In the genomic region with DNA sequence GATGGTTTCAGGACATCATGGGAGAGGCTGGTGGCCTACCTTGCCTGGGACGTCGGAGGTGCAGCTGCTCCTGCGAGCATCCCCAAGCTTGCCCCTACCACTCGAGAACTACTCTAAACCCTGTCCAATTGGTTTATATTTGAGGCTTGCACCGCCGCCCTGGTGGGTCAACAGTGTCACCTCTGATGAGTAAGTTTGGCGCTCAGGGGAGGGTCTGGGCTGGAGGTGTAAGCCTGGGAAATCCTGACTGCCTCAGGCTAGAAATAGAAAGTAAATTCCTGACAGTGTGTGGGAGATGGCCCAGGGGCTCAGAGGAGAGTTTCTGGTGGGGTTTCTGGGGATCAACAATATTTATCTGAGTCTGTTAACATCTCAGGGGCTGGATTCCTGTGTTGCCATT, we compare ENCODE assay signal across 23 cellular contexts. TPM values are rescaled to one million over a fixed set of nuclear protein-coding genes. Genes with fewer than 3 reads are reported as not detected.
A peak's percentile ranks its signal among the peaks of the same experiment; 100 is the strongest.
DNase-seq lines count a peak whose midpoint lies in the region; ATAC-seq, FAIRE-seq and TF ChIP-seq lines count a peak whose summit lies in the region.
"Had no signal": no experiment of that assay in that cellular context is flagged by ENCODE, and none has a peak within 500 bp of the region (broad histone marks: within the 10 kb centered on the region; RNA-seq: fewer than 3 reads in every experiment).

No MANE protein-coding gene starts in this region.

- DNase-seq in endothelial cell (ENCODE audit: low spot score) (no peak), uterus (no peak), urothelium cell line (ENCODE audit: low spot score) (no peak)
- DNase-seq in stimulated activated naive CD8-positive, alpha-beta T cell treated with anti-CD3 and anti-CD28 coated beads, Interleukin-15, Interleukin-2, amounts not matched to agents 100 U/mL and 50 U/mL, for 24 hours, result no peak
- no peak for DNase-seq in effector CD4-positive, alpha-beta T cell
- DNase-seq: activated naive CD8-positive, alpha-beta T cell treated with anti-CD3 and anti-CD28 coated beads, Interleukin-2, amount 10 ng/mL, durations not matched to agents 7 days and 5 days; AML-193; COR-L47; effector memory CD4-positive, alpha-beta T cell; GDM1; head of caudate nucleus; midbrain; NCI-H1436 treated with DMSO at 0.1 percent for 48 hours; retina had no signal

- H3K27ac ChIP-seq in uterus, result peak overlapping the region; percentile 62 to 75
- H3K27ac ChIP-seq: neutrophil had no signal

- ATAC-seq in stimulated activated naive CD8-positive, alpha-beta T cell treated with anti-CD3 and anti-CD28 coated beads, Interleukin-15, Interleukin-2, amounts not matched to agents 100 U/mL and 50 U/mL, for 24 hours, result no peak
- ATAC-seq: Panc1; stimulated activated effector memory CD8-positive, alpha-beta T cell treated with anti-CD3 and anti-CD28 coated beads, Interleukin-12 subunit alpha, Interleukin-12 subunit beta, amount 100 ng/mL, for 72 hours had no signal

- no peak overlapping the region for H2AFZ ChIP-seq in Loucy (ENCODE audit: low read length)

- H3K27me3 ChIP-seq in Loucy (ENCODE audit: insufficient read depth, low read length, poor library complexity, severe bottlenecking) (peaks cover 4% of the 10 kb centered on the region), uterus (no peaks in the 10 kb centered on the region)

- H3K4me1 ChIP-seq in Loucy (ENCODE audit: insufficient read depth, low read length, poor library complexity, severe bottlenecking), result no peaks in the 10 kb centered on the region
- H3K4me1 ChIP-seq in uterus, result peaks cover 7 to 14% of the 10 kb centered on the region in 2 donors

- H4K20me1 ChIP-seq in Loucy (ENCODE audit: insufficient read depth, low read length, poor library complexity, severe bottlenecking), result no peaks in the 10 kb centered on the region

- peak; percentile 20; the same call in 1 of the 2 replicates for TF ChIP-seq CTCF in Loucy (conservative IDR thresholded peaks at IDR 0.05; ENCODE audit: low read length)
- TF ChIP-seq CTCF in endothelial cell (IDR thresholded peaks at IDR 0.05; ENCODE audit: unreplicated experiment), result peak; percentile 14
- no peak for TF ChIP-seq CTCF in nephron (IDR thresholded peaks at IDR 0.05; ENCODE audit: unreplicated experiment in 3 of 3)
- TF ChIP-seq CTCF in uterus (IDR thresholded peaks at IDR 0.05), result no peak

- H3K4me3 Mint-ChIP-seq in endothelial cell (ENCODE audit: unreplicated experiment) (no peak overlapping the region), nephron (peak overlapping the region; percentile 47 to 73 (median 67))
- H3K4me3 Mint-ChIP-seq: activated naive CD8-positive, alpha-beta T cell treated with anti-CD3 and anti-CD28 coated beads, Interleukin-2, amount 10 ng/mL, durations not matched to agents 7 days and 5 days; central memory CD8-positive, alpha-beta T cell; stimulated activated effector memory CD8-positive, alpha-beta T cell treated with anti-CD3 and anti-CD28 coated beads, Interleukin-12 subunit alpha, Interleukin-12 subunit beta, amount 100 ng/mL, for 72 hours had no signal

- H3F3A ChIP-seq in Loucy (ENCODE audit: low read depth), result no peaks in the 10 kb centered on the region

- intact Hi-C loops in uterus (cut with DNase I; ENCODE audit: low total_unique reads), result no loop called here

- no peaks in the 10 kb centered on the region for H3K79me2 ChIP-seq in Loucy (ENCODE audit: insufficient read depth, low read length)

- H3K9me3 Mint-ChIP-seq in endothelial cell (ENCODE audit: unreplicated experiment) (no peaks in the 10 kb centered on the region), nephron (no peaks in the 10 kb centered on the region)
- H3K9me3 Mint-ChIP-seq: activated naive CD8-positive, alpha-beta T cell treated with anti-CD3 and anti-CD28 coated beads, Interleukin-2, amount 10 ng/mL, durations not matched to agents 7 days and 5 days; central memory CD8-positive, alpha-beta T cell; stimulated activated effector memory CD8-positive, alpha-beta T cell treated with anti-CD3 and anti-CD28 coated beads, Interleukin-12 subunit alpha, Interleukin-12 subunit beta, amount 100 ng/mL, for 72 hours had no signal

- no peaks in the 10 kb centered on the region for H3K9me2 ChIP-seq in Loucy (replicated peaks; ENCODE audit: low read depth, low read length)

- TF ChIP-seq POLR2A in uterus (IDR thresholded peaks at IDR 0.05), result no peak

- H3K4me1 Mint-ChIP-seq in endothelial cell (ENCODE audit: unreplicated experiment), result peaks cover 15% of the 10 kb centered on the region
- H3K4me1 Mint-ChIP-seq in nephron, result peaks cover 76% of the 10 kb centered on the region
- H3K4me1 Mint-ChIP-seq: activated naive CD8-positive, alpha-beta T cell treated with anti-CD3 and anti-CD28 coated beads, Interleukin-2, amount 10 ng/mL, durations not matched to agents 7 days and 5 days; central memory CD8-positive, alpha-beta T cell; stimulated activated effector memory CD8-positive, alpha-beta T cell treated with anti-CD3 and anti-CD28 coated beads, Interleukin-12 subunit alpha, Interleukin-12 subunit beta, amount 100 ng/mL, for 72 hours had no signal

- H3K4me2 ChIP-seq in Loucy (ENCODE audit: low read depth, low read length, poor library complexity, severe bottlenecking), result no peak overlapping the region

- no peak overlapping the region for H3K9ac ChIP-seq in Loucy (ENCODE audit: low read depth, low read length, poor library complexity, severe bottlenecking)

- H3K36me3 Mint-ChIP-seq in endothelial cell (ENCODE audit: low read depth, unreplicated experiment) (no peaks in the 10 kb centered on the region), nephron (ENCODE audit: low read depth) (no peaks in the 10 kb centered on the region)
- H3K36me3 Mint-ChIP-seq: activated naive CD8-positive, alpha-beta T cell treated with anti-CD3 and anti-CD28 coated beads, Interleukin-2, amount 10 ng/mL, durations not matched to agents 7 days and 5 days; stimulated activated effector memory CD8-positive, alpha-beta T cell treated with anti-CD3 and anti-CD28 coated beads, Interleukin-12 subunit alpha, Interleukin-12 subunit beta, amount 100 ng/mL, for 72 hours had no signal

- H3K36me3 ChIP-seq in Loucy (ENCODE audit: insufficient read depth, low read length) (no peaks in the 10 kb centered on the region), uterus (no peaks in the 10 kb centered on the region)
- H3K36me3 ChIP-seq: neutrophil had no signal

- no peaks in the 10 kb centered on the region for H3K9me3 ChIP-seq in Loucy (ENCODE audit: insufficient read depth, low read depth, low read length)
- H3K9me3 ChIP-seq in uterus, result no peaks in the 10 kb centered on the region
- H3K9me3 ChIP-seq: neutrophil had no signal

- no peak overlapping the region for H3K4me3 ChIP-seq in Loucy (ENCODE audit: low read length, poor library complexity, severe bottlenecking)
- H3K4me3 ChIP-seq in uterus, result no peak overlapping the region

- H3K27ac Mint-ChIP-seq in endothelial cell (ENCODE audit: unreplicated experiment) (no peak overlapping the region), nephron (peak overlapping the region; percentile 94 to 99 (median 96))
- H3K27ac Mint-ChIP-seq: activated naive CD8-positive, alpha-beta T cell treated with anti-CD3 and anti-CD28 coated beads, Interleukin-2, amount 10 ng/mL, durations not matched to agents 7 days and 5 days; stimulated activated effector memory CD8-positive, alpha-beta T cell treated with anti-CD3 and anti-CD28 coated beads, Interleukin-12 subunit alpha, Interleukin-12 subunit beta, amount 100 ng/mL, for 72 hours had no signal

- no peak for FAIRE-seq in urothelium cell line (lab: Jason Lieb, UNC)
- FAIRE-seq: islet of Langerhans had no signal

- H3K27me3 Mint-ChIP-seq in endothelial cell (ENCODE audit: unreplicated experiment) (peaks cover 8% of the 10 kb centered on the region), nephron (ENCODE audit: low read depth) (peaks cover 5% of the 10 kb centered on the region)

RNA-seq across cellular contexts. Expression of a gene that starts 48.2 kb away (rescaled TPM):
- total RNA-seq in endothelial cell (ENCODE audit: unreplicated experiment) (0.95 TPM), uterus (not detected)
- total RNA-seq: SK-MEL-5, ureter had no signal

Comparison
In these comparisons a context has a peak if more than half of its experiments do, and no peak if none do; other contexts are left out.
1. CTCF ChIP-seq: peak in Loucy (single experiment) and endothelial cell (single experiment); none in nephron (0 of 3) and uterus (0 of 4).